In genomic region chr9:137486141-137486490, GRCh38 we compare ENCODE assay signal across 23 cellular contexts. TPM values are rescaled to one million over a fixed set of nuclear protein-coding genes. Genes with fewer than 3 reads are reported as not detected.
"Had no signal": no experiment of that assay in that cellular context is flagged by ENCODE, and none has a peak within 500 bp of the region (broad histone marks: within the 10 kb centered on the region; RNA-seq: fewer than 3 reads in every experiment).

No MANE protein-coding gene starts in this region.

- H3K36me3 ChIP-seq: left lung, lower lobe of right lung, upper lobe of right lung had no signal

- H3K4me3 ChIP-seq: coronary artery, dorsolateral prefrontal cortex, esophagus muscularis mucosa, gastrocnemius medialis, left lung, lower lobe of right lung, sigmoid colon, skin epidermis, testis, tibial nerve, upper lobe of right lung had no signal

- H3K27ac Mint-ChIP-seq: memory B cell; mesothelial cell of epicardium; natural killer cell treated with Interleukin-12 subunit alpha and Interleukin-12 subunit beta and Interleukin-15 and Interleukin-18, amount 100 ng/mL, for 72 hours; stimulated activated naive B cell treated with anti-CD40 and anti-IgM and Interleukin-4, amounts not matched to agents 10 μg/mL and 1 μg/mL and 100 μg/mL, for 72 hours; stimulated activated naive CD8-positive, alpha-beta T cell treated with anti-CD3 and anti-CD28 coated beads, Interleukin-15, amount 100 ng/mL, for 72 hours had no signal

- H3K4me3 Mint-ChIP-seq: memory B cell; mesothelial cell of epicardium; natural killer cell treated with Interleukin-12 subunit alpha and Interleukin-12 subunit beta and Interleukin-15 and Interleukin-18, amount 100 ng/mL, for 72 hours; stimulated activated naive B cell treated with anti-CD40 and anti-IgM and Interleukin-4, amounts not matched to agents 10 μg/mL and 1 μg/mL and 100 μg/mL, for 72 hours; stimulated activated naive CD8-positive, alpha-beta T cell treated with anti-CD3 and anti-CD28 coated beads, Interleukin-15, amount 100 ng/mL, for 72 hours had no signal

- FAIRE-seq: endometrium, keratinocyte had no signal

- H3K36me3 Mint-ChIP-seq: mesothelial cell of epicardium; natural killer cell treated with Interleukin-12 subunit alpha and Interleukin-12 subunit beta and Interleukin-15 and Interleukin-18, amount 100 ng/mL, for 72 hours had no signal

- H3K9me3 Mint-ChIP-seq: memory B cell; mesothelial cell of epicardium; natural killer cell treated with Interleukin-12 subunit alpha and Interleukin-12 subunit beta and Interleukin-15 and Interleukin-18, amount 100 ng/mL, for 72 hours; stimulated activated naive B cell treated with anti-CD40 and anti-IgM and Interleukin-4, amounts not matched to agents 10 μg/mL and 1 μg/mL and 100 μg/mL, for 72 hours; stimulated activated naive CD8-positive, alpha-beta T cell treated with anti-CD3 and anti-CD28 coated beads, Interleukin-15, amount 100 ng/mL, for 72 hours had no signal

- DNase-seq: effector CD8-positive, alpha-beta T cell; gastrocnemius medialis; lower lobe of right lung; sigmoid colon; stimulated activated CD4-positive, alpha-beta T cell treated with anti-CD3 and anti-CD28 coated beads, Interleukin-2, amount 100 ng/mL, for 24 hours; stimulated activated CD4-positive, alpha-beta T cell treated with anti-CD3 and anti-CD28 coated beads, Interleukin-4, amount 100 ng/mL, for 4 hours; stimulated activated naive B cell treated with anti-CD40 and anti-IgM and Interleukin-4, amounts not matched to agents 10 μg/mL and 1 μg/mL and 100 μg/mL, for 72 hours; stimulated activated naive CD8-positive, alpha-beta T cell treated with anti-CD3 and anti-CD28 coated beads, Interleukin-15, amount 100 ng/mL, for 72 hours; testis had no signal

- H3K27me3 Mint-ChIP-seq: memory B cell; natural killer cell treated with Interleukin-12 subunit alpha and Interleukin-12 subunit beta and Interleukin-15 and Interleukin-18, amount 100 ng/mL, for 72 hours; stimulated activated naive B cell treated with anti-CD40 and anti-IgM and Interleukin-4, amounts not matched to agents 10 μg/mL and 1 μg/mL and 100 μg/mL, for 72 hours; stimulated activated naive CD8-positive, alpha-beta T cell treated with anti-CD3 and anti-CD28 coated beads, Interleukin-15, amount 100 ng/mL, for 72 hours had no signal

- H3K27me3 ChIP-seq: dorsolateral prefrontal cortex, esophagus muscularis mucosa, gastrocnemius medialis, left lung, sigmoid colon, testis, tibial nerve, upper lobe of right lung had no signal

- H3K4me1 Mint-ChIP-seq: memory B cell had no signal

- H3K9me3 ChIP-seq: esophagus muscularis mucosa, gastrocnemius medialis, left lung, lower lobe of right lung, sigmoid colon, testis, tibial nerve, upper lobe of right lung had no signal

- H3K27ac ChIP-seq: coronary artery, dorsolateral prefrontal cortex, esophagus muscularis mucosa, gastrocnemius medialis, left lung, lower lobe of right lung, sigmoid colon, testis, tibial nerve, upper lobe of right lung had no signal

- H3K4me1 ChIP-seq: upper lobe of right lung had no signal

- ATAC-seq: gastrocnemius medialis; left lung; lower lobe of right lung; natural killer cell treated with Interleukin-12 subunit alpha and Interleukin-12 subunit beta and Interleukin-15 and Interleukin-18, amount 100 ng/mL, for 72 hours; stimulated activated naive B cell treated with anti-CD40 and anti-IgM and Interleukin-4, amounts not matched to agents 10 μg/mL and 1 μg/mL and 100 μg/mL, for 72 hours; stimulated activated naive CD8-positive, alpha-beta T cell treated with anti-CD3 and anti-CD28 coated beads, Interleukin-15, amount 100 ng/mL, for 72 hours; upper lobe of right lung had no signal

RNA-seq across cellular contexts. Expression of gene ENTPD8, which starts 45.0 kb away (rescaled TPM):
- total RNA-seq: esophagus muscularis mucosa; natural killer cell treated with Interleukin-12 subunit alpha and Interleukin-12 subunit beta and Interleukin-15 and Interleukin-18, amount 100 ng/mL, for 72 hours; omental fat pad; subcutaneous adipose tissue; tibial nerve; upper lobe of right lung had no signal
- polyA plus RNA-seq: keratinocyte had no signal
